In the genomic region with DNA sequence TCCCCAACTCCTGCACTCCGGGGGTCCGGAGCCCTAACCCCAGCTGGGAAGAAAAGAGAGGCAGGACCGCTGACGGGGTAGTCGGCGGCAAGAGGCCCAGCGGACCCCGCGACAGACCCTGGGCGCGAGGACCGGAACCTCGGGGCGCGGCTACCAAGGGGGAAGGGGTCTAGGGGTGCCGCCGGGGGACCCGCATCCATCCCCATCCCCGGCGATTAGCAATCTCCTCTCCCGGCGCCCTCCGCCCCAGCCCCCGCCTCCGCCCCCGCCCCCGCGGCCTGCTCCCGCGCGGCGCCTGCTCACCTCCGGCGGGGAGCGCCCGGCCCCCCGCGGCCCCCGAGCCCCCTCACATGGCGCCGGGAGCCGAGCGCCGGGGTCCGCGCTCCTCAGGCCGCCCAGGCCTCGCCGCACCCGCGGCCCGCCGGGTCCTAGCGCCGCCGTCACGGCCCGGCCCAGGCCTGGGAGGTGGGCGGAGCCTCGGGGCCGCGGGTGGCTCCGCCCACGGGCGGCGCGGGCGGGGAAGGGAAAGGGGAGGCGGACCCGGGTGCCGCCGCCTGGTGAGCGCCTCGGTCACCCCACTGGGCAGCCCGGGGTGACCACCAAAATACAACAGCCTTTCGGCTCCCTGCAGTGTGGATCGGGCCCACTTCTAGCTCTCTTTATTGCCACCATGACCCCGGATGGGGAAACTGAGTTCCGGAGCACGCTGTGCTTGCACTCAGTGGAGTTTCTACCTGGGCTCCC, we compare ENCODE assay signal across 8 cellular contexts. TPM values are rescaled to one million over a fixed set of nuclear protein-coding genes. Genes with fewer than 3 reads are reported as not detected.
DNase-seq lines count a peak whose midpoint lies in the region; ATAC-seq, FAIRE-seq and TF ChIP-seq lines count a peak whose summit lies in the region.

Gene ST6GALNAC6, minus strand, starts transcription at position 404 of the 744 bp plus-strand sequence. CDS start 1,622 bp downstream, outside the sequence.

- peak within 1 kb of the TSS; percentile 85 for H2AFZ ChIP-seq in GM23338

- peaks cover 16% of the 10 kb centered on the region for H3K36me3 Mint-ChIP-seq in GM23338 (ENCODE audit: low read depth)

- peak within 1 kb of the TSS; percentile 91 for H3K4me2 ChIP-seq in GM23338

- DNase-seq in GM04504 (ENCODE audit: low read depth) (peak; percentile 70), GM23338 (ENCODE audit: low spot score) (peak; percentile 77), MV-4-11 (lab: John Stamatoyannopoulos, UW) (peak; percentile 58), cerebellar cortex (ENCODE audit: low spot score) (peak; percentile 63), iris pigment epithelial cell (ENCODE audit: low read depth) (peak; percentile 75), small intestine (peak; percentile 70), cerebellar nuclear complex (lab: John Stamatoyannopoulos, UW) (no peak)
- peak; percentile 30 to 58 (median 54) for DNase-seq in activated CD4-positive, CD25-positive, alpha-beta regulatory T cell (lab: John Stamatoyannopoulos, UW)

- H3K9me3 Mint-ChIP-seq in GM23338, result no peaks in the 10 kb centered on the region

- whole genome bisulfite sequencing in small intestine, 3 donors, result 1 to 2% (median 1%) methylated on average over 23 to 79 of the region's 80 CpGs

- peaks cover 12% of the 10 kb centered on the region; the same call in 1 of the 2 replicates for H4K20me1 ChIP-seq in GM23338 (replicated peaks; ENCODE audit: insufficient read depth)

- H3K27ac ChIP-seq in GM23338 (ENCODE audit: low read depth) (no peak within 1 kb of the TSS), small intestine (ENCODE audit: low read depth in 1 of 2, low read length in 1 of 2) (peak within 1 kb of the TSS; percentile 12 to 89)

- peaks cover 6% of the 10 kb centered on the region for H3K79me2 ChIP-seq in GM23338 (replicated peaks; ENCODE audit: insufficient read depth)

- H3K36me3 ChIP-seq in GM23338 (ENCODE audit: insufficient read depth), result peaks cover 13% of the 10 kb centered on the region
- H3K36me3 ChIP-seq in small intestine (ENCODE audit: control insufficient read depth in 2 of 2, insufficient read depth in 2 of 2, low read length in 2 of 2), result peaks cover 0 to 4% of the 10 kb centered on the region in 2 donors

- H3K27ac Mint-ChIP-seq in GM23338, result peak within 1 kb of the TSS; percentile 44; the same call in 1 of the 2 replicates

- H3K4me3 ChIP-seq in GM23338, result peak within 1 kb of the TSS; percentile 91
- peak within 1 kb of the TSS; percentile 71 to 89 for H3K4me3 ChIP-seq in small intestine (ENCODE audit: low read depth in 1 of 2, low read length in 2 of 2)

- no peak for TF ChIP-seq CTCF in GM23338 (conservative IDR thresholded peaks at IDR 0.05; ENCODE audit: low read depth in 2 of 2)

- peaks cover 27% of the 10 kb centered on the region for H3K4me1 Mint-ChIP-seq in GM23338

- ATAC-seq in GM23338, result peak; percentile 25

- H3K27me3 ChIP-seq in GM23338 (ENCODE audit: insufficient read depth) (peaks cover 5% of the 10 kb centered on the region; the same call in 1 of the 2 replicates), small intestine (ENCODE audit: control insufficient read depth in 2 of 2, insufficient read depth in 2 of 2, low read length in 2 of 2) (no peaks in the 10 kb centered on the region)

- H3F3A ChIP-seq in GM23338 (replicated peaks; ENCODE audit: low read depth), result peaks cover 24% of the 10 kb centered on the region

- no peaks in the 10 kb centered on the region for H3K9me3 ChIP-seq in small intestine (ENCODE audit: control insufficient read depth, low read depth)

- no peaks in the 10 kb centered on the region for H3K9me2 ChIP-seq in GM23338 (ENCODE audit: insufficient read depth)

- H3K4me3 Mint-ChIP-seq in GM23338, result peak within 1 kb of the TSS; percentile 82

- H3K4me1 ChIP-seq in GM23338 (ENCODE audit: insufficient read depth), result peaks cover 38% of the 10 kb centered on the region
- peaks cover 2 to 4% of the 10 kb centered on the region in 2 donors for H3K4me1 ChIP-seq in small intestine (ENCODE audit: control insufficient read depth in 2 of 2, insufficient read depth in 1 of 2, low read depth in 1 of 2, low read length in 1 of 2)

- peaks cover 3% of the 10 kb centered on the region for H3K27me3 Mint-ChIP-seq in GM23338 (ENCODE audit: insufficient read depth, low read depth, poor library complexity)

- FAIRE-seq in small intestine (lab: Jason Lieb, UNC), result no peak

TF ChIP-seq in GM23338, 12 proteins besides CTCF, POLR2A, EP300 and RAD21:
- TF ChIP-seq ZNF114 (CRISPR knock-in tag; IDR thresholded peaks at IDR 0.05) (no peak), ZNF462 (CRISPR knock-in tag; IDR thresholded peaks at IDR 0.05) (no peak), EZH2phosphoT487 (IDR thresholded peaks at IDR 0.05; ENCODE audit: unreplicated experiment) (no peak), POLR2AphosphoS5 (IDR thresholded peaks at IDR 0.05; ENCODE audit: low read depth) (peak; percentile 51; the same call in 1 of the 2 replicates), NANOG (IDR thresholded peaks at IDR 0.05; ENCODE audit: borderline replicate concordance) (no peak), ZNF331 (CRISPR knock-in tag; IDR thresholded peaks at IDR 0.05; ENCODE audit: low read depth) (no peak)
TF ChIP-seq in GM23338: peak in this region for 1.

RNA-seq across cellular contexts. Expression of gene ST6GALNAC6, which starts in this region (rescaled TPM):
- 39.2 and 46.3 TPM in 2 replicates for total RNA-seq in GM23338 (2014; rRNA removed; shearing (Covaris generic))
- polyA plus RNA-seq in GM23338 (2016; fragmentation: Nextera tagmentation; extraction: Ambion mirVana), result 20.7 and 21.5 TPM in 2 replicates
- 10 to 100 TPM in 2 of 3 donors, 1 to 10 TPM in 1; 2.2 to 31.8 (median 15.4) TPM for polyA plus RNA-seq in small intestine

Comparison
In these comparisons a context has a peak if more than half of its experiments do, and no peak if none do; other contexts are left out.
1. DNase-seq: peak in GM04504 (single experiment), GM23338 (single experiment), MV-4-11 (single experiment), activated CD4-positive, CD25-positive, alpha-beta regulatory T cell (4 of 4), cerebellar cortex (single experiment), iris pigment epithelial cell (single experiment) and small intestine (single experiment); none in cerebellar nuclear complex (0 of 2).